Comparison of ENCODE assay signal across 1 cellular context in the genomic region with DNA sequence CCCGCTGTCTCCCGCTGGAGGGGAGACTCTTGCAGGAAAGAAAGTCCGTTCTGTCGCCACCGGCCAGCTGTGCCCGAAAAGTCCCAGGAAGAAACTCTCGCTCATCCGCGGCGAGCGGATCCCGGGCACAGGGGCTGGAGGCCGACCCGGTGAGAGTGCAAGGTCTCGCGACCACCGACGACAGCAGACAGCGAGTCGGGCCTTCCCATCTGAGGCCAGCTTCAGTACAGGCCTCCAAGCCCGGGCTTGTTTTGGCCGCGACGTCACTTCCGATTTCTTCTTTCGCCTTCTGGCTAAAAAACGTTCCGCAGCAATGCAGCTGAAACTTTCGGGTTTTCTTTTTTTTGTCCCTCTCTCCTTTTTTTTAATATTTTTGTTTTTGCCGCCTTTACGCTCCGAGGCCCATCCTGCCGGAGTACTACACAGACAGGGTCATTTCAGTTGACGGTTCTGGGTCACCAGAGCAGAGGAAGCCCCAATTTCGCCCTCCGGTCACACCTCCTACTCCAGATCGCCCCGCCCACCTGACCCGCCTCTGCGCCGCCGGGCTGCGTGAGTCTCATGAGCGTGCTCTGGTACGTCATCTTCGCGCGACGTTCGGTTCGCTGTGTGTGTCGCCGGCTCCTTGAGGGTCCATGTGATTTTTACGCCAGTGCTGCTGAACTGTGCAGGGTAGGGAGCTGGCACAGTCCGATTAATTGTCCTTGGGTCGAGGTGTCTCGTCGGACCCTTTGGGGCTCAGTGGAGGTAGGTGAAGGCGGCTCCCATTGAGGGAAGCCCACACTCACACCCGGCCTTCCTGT.
TF ChIP-seq lines count a peak whose summit lies in the region.

A gene with protein sequence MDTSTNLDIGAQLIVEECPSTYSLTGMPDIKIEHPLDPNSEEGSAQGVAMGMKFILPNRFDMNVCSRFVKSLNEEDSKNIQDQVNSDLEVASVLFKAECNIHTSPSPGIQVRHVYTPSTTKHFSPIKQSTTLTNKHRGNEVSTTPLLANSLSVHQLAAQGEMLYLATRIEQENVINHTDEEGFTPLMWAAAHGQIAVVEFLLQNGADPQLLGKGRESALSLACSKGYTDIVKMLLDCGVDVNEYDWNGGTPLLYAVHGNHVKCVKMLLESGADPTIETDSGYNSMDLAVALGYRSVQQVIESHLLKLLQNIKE (minus strand): TSS at position 474 of the 803 bp plus-strand sequence. CDS start 2,758 bp downstream, outside the sequence.
A gene with protein sequence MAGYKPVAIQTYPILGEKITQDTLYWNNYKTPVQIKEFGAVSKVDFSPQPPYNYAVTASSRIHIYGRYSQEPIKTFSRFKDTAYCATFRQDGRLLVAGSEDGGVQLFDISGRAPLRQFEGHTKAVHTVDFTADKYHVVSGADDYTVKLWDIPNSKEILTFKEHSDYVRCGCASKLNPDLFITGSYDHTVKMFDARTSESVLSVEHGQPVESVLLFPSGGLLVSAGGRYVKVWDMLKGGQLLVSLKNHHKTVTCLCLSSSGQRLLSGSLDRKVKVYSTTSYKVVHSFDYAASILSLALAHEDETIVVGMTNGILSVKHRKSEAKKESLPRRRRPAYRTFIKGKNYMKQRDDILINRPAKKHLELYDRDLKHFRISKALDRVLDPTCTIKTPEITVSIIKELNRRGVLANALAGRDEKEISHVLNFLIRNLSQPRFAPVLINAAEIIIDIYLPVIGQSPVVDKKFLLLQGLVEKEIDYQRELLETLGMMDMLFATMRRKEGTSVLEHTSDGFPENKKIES (plus strand): TSS at position 578 of the 803 bp plus-strand sequence. CDS start 1,602 bp downstream, outside the sequence.

TF ChIP-seq in WTC11, 78 proteins besides CTCF, POLR2A, EP300 and RAD21 (continued from another document):
- TF ChIP-seq, protein P1, sequence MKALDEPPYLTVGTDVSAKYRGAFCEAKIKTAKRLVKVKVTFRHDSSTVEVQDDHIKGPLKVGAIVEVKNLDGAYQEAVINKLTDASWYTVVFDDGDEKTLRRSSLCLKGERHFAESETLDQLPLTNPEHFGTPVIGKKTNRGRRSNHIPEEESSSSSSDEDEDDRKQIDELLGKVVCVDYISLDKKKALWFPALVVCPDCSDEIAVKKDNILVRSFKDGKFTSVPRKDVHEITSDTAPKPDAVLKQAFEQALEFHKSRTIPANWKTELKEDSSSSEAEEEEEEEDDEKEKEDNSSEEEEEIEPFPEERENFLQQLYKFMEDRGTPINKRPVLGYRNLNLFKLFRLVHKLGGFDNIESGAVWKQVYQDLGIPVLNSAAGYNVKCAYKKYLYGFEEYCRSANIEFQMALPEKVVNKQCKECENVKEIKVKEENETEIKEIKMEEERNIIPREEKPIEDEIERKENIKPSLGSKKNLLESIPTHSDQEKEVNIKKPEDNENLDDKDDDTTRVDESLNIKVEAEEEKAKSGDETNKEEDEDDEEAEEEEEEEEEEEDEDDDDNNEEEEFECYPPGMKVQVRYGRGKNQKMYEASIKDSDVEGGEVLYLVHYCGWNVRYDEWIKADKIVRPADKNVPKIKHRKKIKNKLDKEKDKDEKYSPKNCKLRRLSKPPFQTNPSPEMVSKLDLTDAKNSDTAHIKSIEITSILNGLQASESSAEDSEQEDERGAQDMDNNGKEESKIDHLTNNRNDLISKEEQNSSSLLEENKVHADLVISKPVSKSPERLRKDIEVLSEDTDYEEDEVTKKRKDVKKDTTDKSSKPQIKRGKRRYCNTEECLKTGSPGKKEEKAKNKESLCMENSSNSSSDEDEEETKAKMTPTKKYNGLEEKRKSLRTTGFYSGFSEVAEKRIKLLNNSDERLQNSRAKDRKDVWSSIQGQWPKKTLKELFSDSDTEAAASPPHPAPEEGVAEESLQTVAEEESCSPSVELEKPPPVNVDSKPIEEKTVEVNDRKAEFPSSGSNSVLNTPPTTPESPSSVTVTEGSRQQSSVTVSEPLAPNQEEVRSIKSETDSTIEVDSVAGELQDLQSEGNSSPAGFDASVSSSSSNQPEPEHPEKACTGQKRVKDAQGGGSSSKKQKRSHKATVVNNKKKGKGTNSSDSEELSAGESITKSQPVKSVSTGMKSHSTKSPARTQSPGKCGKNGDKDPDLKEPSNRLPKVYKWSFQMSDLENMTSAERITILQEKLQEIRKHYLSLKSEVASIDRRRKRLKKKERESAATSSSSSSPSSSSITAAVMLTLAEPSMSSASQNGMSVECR (CRISPR knock-in tag; IDR thresholded peaks at IDR 0.05; ENCODE audit: borderline replicate concordance), result 0 out of 2 replicates have a peak, but pooled peaks have one; percentile 75
- TF ChIP-seq, protein P2, sequence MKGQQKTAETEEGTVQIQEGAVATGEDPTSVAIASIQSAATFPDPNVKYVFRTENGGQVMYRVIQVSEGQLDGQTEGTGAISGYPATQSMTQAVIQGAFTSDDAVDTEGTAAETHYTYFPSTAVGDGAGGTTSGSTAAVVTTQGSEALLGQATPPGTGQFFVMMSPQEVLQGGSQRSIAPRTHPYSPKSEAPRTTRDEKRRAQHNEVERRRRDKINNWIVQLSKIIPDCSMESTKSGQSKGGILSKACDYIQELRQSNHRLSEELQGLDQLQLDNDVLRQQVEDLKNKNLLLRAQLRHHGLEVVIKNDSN (CRISPR knock-in tag; IDR thresholded peaks at IDR 0.05), result peak; percentile 86
- TF ChIP-seq ATF1 (CRISPR knock-in tag; IDR thresholded peaks at IDR 0.05) (0 out of 2 replicates have a peak, but pooled peaks have one; percentile 11), MAX (CRISPR knock-in tag; IDR thresholded peaks at IDR 0.05) (peak; percentile 90), CREM (CRISPR knock-in tag; IDR thresholded peaks at IDR 0.05) (peak; percentile 97), TP53 (CRISPR knock-in tag; IDR thresholded peaks at IDR 0.05) (peak; percentile 35; the same call in 1 of the 2 replicates), FOXP1 (CRISPR knock-in tag; IDR thresholded peaks at IDR 0.05; ENCODE audit: borderline replicate concordance) (peak; percentile 10; the same call in 1 of the 2 replicates), MYBL2 (CRISPR knock-in tag; IDR thresholded peaks at IDR 0.05) (peak; percentile 29; the same call in 1 of the 2 replicates)
- TF ChIP-seq, protein P3, sequence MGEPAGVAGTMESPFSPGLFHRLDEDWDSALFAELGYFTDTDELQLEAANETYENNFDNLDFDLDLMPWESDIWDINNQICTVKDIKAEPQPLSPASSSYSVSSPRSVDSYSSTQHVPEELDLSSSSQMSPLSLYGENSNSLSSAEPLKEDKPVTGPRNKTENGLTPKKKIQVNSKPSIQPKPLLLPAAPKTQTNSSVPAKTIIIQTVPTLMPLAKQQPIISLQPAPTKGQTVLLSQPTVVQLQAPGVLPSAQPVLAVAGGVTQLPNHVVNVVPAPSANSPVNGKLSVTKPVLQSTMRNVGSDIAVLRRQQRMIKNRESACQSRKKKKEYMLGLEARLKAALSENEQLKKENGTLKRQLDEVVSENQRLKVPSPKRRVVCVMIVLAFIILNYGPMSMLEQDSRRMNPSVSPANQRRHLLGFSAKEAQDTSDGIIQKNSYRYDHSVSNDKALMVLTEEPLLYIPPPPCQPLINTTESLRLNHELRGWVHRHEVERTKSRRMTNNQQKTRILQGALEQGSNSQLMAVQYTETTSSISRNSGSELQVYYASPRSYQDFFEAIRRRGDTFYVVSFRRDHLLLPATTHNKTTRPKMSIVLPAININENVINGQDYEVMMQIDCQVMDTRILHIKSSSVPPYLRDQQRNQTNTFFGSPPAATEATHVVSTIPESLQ (CRISPR knock-in tag; IDR thresholded peaks at IDR 0.05), result no peak
